In the genomic region with DNA sequence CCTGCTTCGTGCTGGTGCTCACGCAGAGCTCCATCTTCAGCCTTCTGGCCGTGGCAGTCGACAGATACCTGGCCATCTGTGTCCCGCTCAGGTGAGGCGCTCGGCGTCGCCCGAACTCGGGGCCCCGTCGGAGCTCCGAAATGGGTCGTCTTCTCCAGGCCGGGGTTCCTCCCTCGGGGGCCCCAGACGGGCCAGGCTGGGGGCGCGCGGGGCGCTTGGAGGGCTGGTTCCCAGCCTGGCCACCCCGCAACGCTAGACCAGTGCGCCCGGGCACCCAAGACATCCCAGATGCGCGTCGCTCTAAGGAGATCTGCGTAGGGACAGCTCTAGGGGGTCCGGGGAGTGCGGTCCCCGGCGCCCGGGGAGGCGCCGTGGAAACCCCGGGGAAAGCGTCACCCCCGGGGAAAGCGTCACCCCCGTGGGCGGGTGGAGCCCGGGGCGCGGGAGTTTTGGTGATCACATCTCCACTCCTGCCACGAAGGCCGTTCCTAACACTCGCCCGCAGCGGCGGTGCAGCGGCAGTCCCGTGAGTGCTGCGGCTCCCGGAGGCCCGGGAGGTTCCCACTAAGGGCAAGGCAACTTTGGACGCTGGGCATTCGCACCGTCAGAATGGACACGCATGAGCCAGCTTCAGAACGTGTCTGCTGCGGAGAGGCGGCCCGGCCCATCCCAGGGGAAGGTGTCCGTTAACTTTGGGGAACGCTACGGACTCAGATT, we compare ENCODE assay signal across 8 cellular contexts. TPM values are rescaled to one million over a fixed set of nuclear protein-coding genes. Genes with fewer than 3 reads are reported as not detected.
DNase-seq lines count a peak whose midpoint lies in the region; ATAC-seq and TF ChIP-seq lines count a peak whose summit lies in the region.

No MANE protein-coding gene starts in this region.

- WGBS in stomach, 5 donors = 5 to 13% (median 8%) methylated on average over 24 to 68 of the region's 68 CpGs

- peaks cover 23 to 42% (median 28%) of the 10 kb centered on the region in 4 donors for H3K4me1 ChIP-seq in stomach

- no peaks in the 10 kb centered on the region for H3K36me3 ChIP-seq in stomach

- H3K27ac ChIP-seq in stomach = peak overlapping the region in 3 of 5 donors; percentile 14 to 66 (median 44)

- peak overlapping the region; percentile 77 for H3K4me3 Mint-ChIP-seq in chondrocyte (ENCODE audit: unreplicated experiment)

- H3K9me3 ChIP-seq in stomach = no peaks in the 10 kb centered on the region

- no peaks in the 10 kb centered on the region for H3K9me3 Mint-ChIP-seq in chondrocyte (ENCODE audit: low read depth)

- H3K27me3 ChIP-seq in stomach = peaks cover 0 to 36% (median 22%) of the 10 kb centered on the region in 3 donors

- intact Hi-C loops in stomach (cut with DNase I; ENCODE audit: low total_unique reads) = no loop called here

- TF ChIP-seq POLR2A in stomach (IDR thresholded peaks at IDR 0.05) = no peak

- no peak for TF ChIP-seq EP300 in stomach (IDR thresholded peaks at IDR 0.05)

- peaks cover 28% of the 10 kb centered on the region for H3K4me1 Mint-ChIP-seq in chondrocyte (ENCODE audit: low read depth)

- peak; percentile 32 for DNase-seq in GM03348 (ENCODE audit: low spot score)
- peak; percentile 46 for DNase-seq in OCI-M1 (lab: John Stamatoyannopoulos, UW)
- no peak for DNase-seq in chondrocyte (ENCODE audit: low spot score)
- DNase-seq in lung microvascular endothelial cell (ENCODE audit: low read depth in 2 of 2) = peak; percentile 43 to 50
- no peak for DNase-seq in stomach
- DNase-seq in HK-2 (ENCODE audit: unreplicated experiment) = no peak
- DNase-seq in NCI-H2227 (lab: John Stamatoyannopoulos, UW; ENCODE audit: unreplicated experiment) = no peak

- peaks cover under 1% of the 10 kb centered on the region for H3K36me3 Mint-ChIP-seq in chondrocyte (ENCODE audit: low read depth)

- H3K4me3 ChIP-seq in stomach = peak overlapping the region; percentile 53 to 74 (median 60)

- peak overlapping the region; percentile 71 for H3K27ac Mint-ChIP-seq in chondrocyte (ENCODE audit: unreplicated experiment)

- TF ChIP-seq CTCF in chondrocyte (IDR thresholded peaks at IDR 0.05) (no peak), stomach (IDR thresholded peaks at IDR 0.05) (no peak)

- no peak for ATAC-seq in HG03571 (IDR thresholded peaks at IDR 0.05; ENCODE audit: unreplicated experiment)

- no peaks in the 10 kb centered on the region for H3K27me3 Mint-ChIP-seq in chondrocyte (ENCODE audit: low read depth)

RNA-seq across cellular contexts. Expression of gene ADORA2B, which starts 0.7 kb away (rescaled TPM):
- total RNA-seq in chondrocyte (4.6 to 9.7 TPM (median 9.6 TPM) in 3 replicates), lung microvascular endothelial cell (5.4 and 6.8 TPM in 2 replicates), stomach (10 to 100 TPM in 1 of 5 donors, 1 to 10 TPM in 1, under 1 TPM in 1, not detected in 2; 0.72 to 18.8 (median 3.5) TPM)
- 1 to 10 TPM in 1 of 3 donors, under 1 TPM in 2; 0.25 to 6.3 (median 0.61) TPM for polyA plus RNA-seq in stomach

RNA-seq across cellular contexts. Expression of gene ZSWIM7, which starts 53.9 kb away (rescaled TPM):
- 16.7 to 18.7 TPM (median 18.2 TPM) in 3 replicates for total RNA-seq in chondrocyte
- 14.2 and 15.3 TPM in 2 replicates for total RNA-seq in lung microvascular endothelial cell
- 10 to 100 TPM in 2 of 5 donors, 1 to 10 TPM in 2, not detected in 1; 4.5 to 20.0 (median 10.2) TPM for total RNA-seq in stomach
- 10 to 100 TPM; 29.8 to 43.5 (median 36.4) TPM for polyA plus RNA-seq in stomach

RNA-seq across cellular contexts. Expression of gene TTC19, which starts 54.0 kb away (rescaled TPM):
- 22.9 to 28.3 TPM (median 23.7 TPM) in 3 replicates for total RNA-seq in chondrocyte
- 35.1 and 36.2 TPM in 2 replicates for total RNA-seq in lung microvascular endothelial cell
- 1,000 to 10,000 TPM in 1 of 5 donors, 10 to 100 TPM in 4; 44.6 to 1,106 (median 63.6) TPM for total RNA-seq in stomach
- polyA plus RNA-seq in stomach = 10 to 100 TPM; 12.6 to 16.2 (median 14.1) TPM

Comparison
In these comparisons a context has a peak if more than half of its experiments do, and no peak if none do; other contexts are left out.
1. DNase-seq: peak in GM03348 (single experiment), OCI-M1 (single experiment) and lung microvascular endothelial cell (2 of 2); none in chondrocyte (single experiment), stomach (single experiment), HK-2 (single experiment) and NCI-H2227 (single experiment).